ENCODE assay signal across 9 cellular contexts in the genomic region with DNA sequence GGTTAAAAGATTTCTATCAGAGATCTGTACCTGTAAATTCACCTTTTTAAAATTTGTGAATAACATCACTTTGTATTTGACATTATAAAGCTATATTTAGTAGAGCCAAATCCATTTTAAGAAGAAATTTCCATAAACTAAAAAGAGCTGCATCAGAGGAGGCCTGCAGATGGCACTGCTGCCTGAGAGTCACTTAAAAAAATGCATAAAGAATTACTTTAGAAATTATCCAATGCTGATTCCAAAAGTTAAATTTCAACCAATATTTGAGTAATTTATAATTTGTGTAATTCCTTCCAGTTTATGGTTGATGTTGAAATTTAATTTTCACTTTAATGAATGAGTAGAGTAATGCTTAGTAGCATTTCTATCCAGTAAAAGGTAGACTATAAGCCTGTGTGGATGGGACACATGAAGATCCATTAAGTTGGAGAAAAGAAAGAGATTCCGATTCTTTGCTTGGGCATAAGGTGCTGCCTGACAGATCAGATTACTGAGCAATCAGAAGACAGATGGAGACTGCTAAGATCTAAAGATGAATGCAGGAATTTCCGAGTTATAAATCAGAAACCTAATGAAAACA. TPM values are rescaled to one million over a fixed set of nuclear protein-coding genes. Genes with fewer than 3 reads are reported as not detected.
DNase-seq lines count a peak whose midpoint lies in the region; ATAC-seq and TF ChIP-seq lines count a peak whose summit lies in the region.
"Had no signal": no experiment of that assay in that cellular context is flagged by ENCODE, and none has a peak within 500 bp of the region (broad histone marks: within the 10 kb centered on the region; RNA-seq: fewer than 3 reads in every experiment).

No MANE protein-coding gene starts in this region.

- DNase-seq in cardiac muscle cell (ENCODE audit: low read depth in 1 of 2, low spot score in 1 of 2) (peak; percentile 24 to 46), cardiac septum (ENCODE audit: low spot score) (no peak), RWPE1 (ENCODE audit: low spot score) (no peak), foreskin fibroblast (peak in 1 of 2 donors; percentile 58), upper lobe of right lung (no peak), mesenteric fat pad (ENCODE audit: low spot score) (no peak)
- no peak for DNase-seq in activated naive CD4-positive, alpha-beta T cell treated with anti-CD3 and anti-CD28 coated beads, Interleukin-2, amount 50 U/mL, for 72 hours (ENCODE audit: low spot score in 2 of 2)
- DNase-seq: NCI-H1048 had no signal

- H3K36me3 ChIP-seq in cardiac muscle cell: no peaks in the 10 kb centered on the region
- H3K36me3 ChIP-seq in upper lobe of right lung: no peaks in the 10 kb centered on the region

- H3K9me3 ChIP-seq in cardiac muscle cell (ENCODE audit: low read depth): no peaks in the 10 kb centered on the region
- no peaks in the 10 kb centered on the region for H3K9me3 ChIP-seq in upper lobe of right lung

- no peaks in the 10 kb centered on the region for H3K27me3 ChIP-seq in cardiac muscle cell
- no peaks in the 10 kb centered on the region for H3K27me3 ChIP-seq in upper lobe of right lung

- intact Hi-C loops in cardiac septum (cut with DNase I): no loop called here
- intact Hi-C loops in upper lobe of right lung (cut with DNase I): no loop called here

- no peaks in the 10 kb centered on the region for H3K4me1 ChIP-seq in cardiac muscle cell (ENCODE audit: low read depth)
- H3K4me1 ChIP-seq in upper lobe of right lung: no peaks in the 10 kb centered on the region

- peak; percentile 74 for TF ChIP-seq CTCF in cardiac muscle cell (IDR thresholded peaks at IDR 0.05; ENCODE audit: low read depth, low read length)
- peak; percentile 81 for TF ChIP-seq CTCF in RWPE1 (conservative IDR thresholded peaks at IDR 0.05; ENCODE audit: low read depth)
- TF ChIP-seq CTCF in foreskin fibroblast (IDR thresholded peaks at IDR 0.05; ENCODE audit: low read depth, low read length): peak; percentile 74
- peak; percentile 57 for TF ChIP-seq CTCF in upper lobe of right lung (IDR thresholded peaks at IDR 0.05)

- H3K27ac ChIP-seq in cardiac muscle cell (no peak overlapping the region), RWPE1 (no peak overlapping the region), upper lobe of right lung (no peak overlapping the region)

- CTCF ChIA-PET in RWPE1 (lab: Yijun Ruan, JAX): interaction anchor here (0.6 to 1.0 kb wide), 7 partner anchors 8 to 1418 kb away, joined by 3 to 13 read pairs (median 3); no protein-coding TSS in a partner anchor

- peaks cover 3 to 4% of the 10 kb centered on the region in 2 donors for H3K9me3 Mint-ChIP-seq in activated naive CD4-positive, alpha-beta T cell treated with anti-CD3 and anti-CD28 coated beads, Interleukin-2, amount 50 U/mL, for 72 hours

- POLR2A ChIA-PET in RWPE1 (lab: Yijun Ruan, JAX; ENCODE audit: low non-redundant PET): no interaction called here

- ATAC-seq in upper lobe of right lung: no peak
- no peak for ATAC-seq in HG03045 (IDR thresholded peaks at IDR 0.05; ENCODE audit: unreplicated experiment)
- no peak for ATAC-seq in activated naive CD4-positive, alpha-beta T cell treated with anti-CD3 and anti-CD28 coated beads, Interleukin-2, amount 50 U/mL, for 72 hours

- H3K4me3 ChIP-seq in cardiac muscle cell (no peak overlapping the region), foreskin fibroblast (ENCODE audit: low read depth in 1 of 2, low read length in 2 of 2) (no peak overlapping the region), upper lobe of right lung (no peak overlapping the region)

- H3K36me3 Mint-ChIP-seq in activated naive CD4-positive, alpha-beta T cell treated with anti-CD3 and anti-CD28 coated beads, Interleukin-2, amount 50 U/mL, for 72 hours: peaks cover 0 to 7% of the 10 kb centered on the region in 2 donors

- H3K27ac Mint-ChIP-seq in activated naive CD4-positive, alpha-beta T cell treated with anti-CD3 and anti-CD28 coated beads, Interleukin-2, amount 50 U/mL, for 72 hours: no peak overlapping the region

RNA-seq across cellular contexts. Expression of gene RPE65, which starts 20.7 kb away (rescaled TPM):
- total RNA-seq in cardiac muscle cell: 0.51 and 0.95 TPM in 2 replicates
- polyA plus RNA-seq in cardiac muscle cell: 0.67 TPM in 1 of 2 replicates, not detected in the other
- total RNA-seq in cardiac septum: 0.13 TPM
- total RNA-seq in upper lobe of right lung: not detected
- total RNA-seq in mesenteric fat pad: not detected
- not detected for total RNA-seq in activated naive CD4-positive, alpha-beta T cell treated with anti-CD3 and anti-CD28 coated beads, Interleukin-2, amount 50 U/mL, for 72 hours

RNA-seq across cellular contexts. Expression of gene DEPDC1, which starts 26.4 kb away (rescaled TPM):
- total RNA-seq in cardiac muscle cell: 2.3 and 37.6 TPM in 2 replicates
- 4.9 and 29.8 TPM in 2 replicates for polyA plus RNA-seq in cardiac muscle cell
- 0.19 TPM for total RNA-seq in cardiac septum
- total RNA-seq in upper lobe of right lung: 0.17 TPM
- not detected for total RNA-seq in mesenteric fat pad
- total RNA-seq in activated naive CD4-positive, alpha-beta T cell treated with anti-CD3 and anti-CD28 coated beads, Interleukin-2, amount 50 U/mL, for 72 hours: 10 to 100 TPM; 11.4 to 16.1 TPM

Comparison
In these comparisons a context has a peak if more than half of its experiments do, and no peak if none do; other contexts are left out.
1. DNase-seq: peak in cardiac muscle cell (2 of 2); none in cardiac septum (single experiment), RWPE1 (single experiment), upper lobe of right lung (single experiment), mesenteric fat pad (single experiment) and activated naive CD4-positive, alpha-beta T cell treated with anti-CD3 and anti-CD28 coated beads, Interleukin-2, amount 50 U/mL, for 72 hours (0 of 2).
2. Peak in every context shown above with its lines, with median percentiles within 50 percentile points of each other: CTCF ChIP-seq.